8 cellular contexts compared by ENCODE assay signal in genomic region chr12:4604684-4605193, GRCh38. TPM values are rescaled to one million over a fixed set of nuclear protein-coding genes. Genes with fewer than 3 reads are reported as not detected.
DNase-seq lines count a peak whose midpoint lies in the region; ATAC-seq and TF ChIP-seq lines count a peak whose summit lies in the region.

No MANE protein-coding gene starts in this region.

- DNase-seq in NCI-H1105 treated with DMSO at 0.1 percent for 48 hours (lab: John Stamatoyannopoulos, UW), result peak; percentile 93
- DNase-seq in T-helper 1 cell, result peak; percentile 47 to 85 (median 66)
- DNase-seq in amygdala (lab: John Stamatoyannopoulos, UW), result peak; percentile 26 to 88 (median 70)
- DNase-seq in right atrium auricular region (ENCODE audit: low spot score), result peak; percentile 87
- DNase-seq in pulmonary artery endothelial cell (ENCODE audit: low read depth, low spot score), result peak; percentile 69
- no peak for DNase-seq in vagina (ENCODE audit: extremely low spot score in 2 of 2)

- peak; percentile 99 for TF ChIP-seq CTCF in GM12875 (IDR thresholded peaks at IDR 0.05; ENCODE audit: borderline replicate concordance, insufficient read depth, low read depth, low read length)
- TF ChIP-seq CTCF in right atrium auricular region (IDR thresholded peaks at IDR 0.05), result peak; percentile 99
- peak; percentile 65 to 92 (median 82) for TF ChIP-seq CTCF in vagina (IDR thresholded peaks at IDR 0.05)

- no peak for TF ChIP-seq POLR2A in vagina (IDR thresholded peaks at IDR 0.05)

- H3K4me1 ChIP-seq in right atrium auricular region (peaks cover 0 to 18% of the 10 kb centered on the region in 2 donors), vagina (peaks cover 23% of the 10 kb centered on the region)

- intact Hi-C loops in vagina (cut with DNase I), result no loop called here

- peak; percentile 92 for ATAC-seq in HG02642 (IDR thresholded peaks at IDR 0.05; ENCODE audit: poor library complexity, unreplicated experiment)

- H3K4me3 ChIP-seq in GM12875 (ENCODE audit: low read depth, low read length), result peak overlapping the region; percentile 65
- peak overlapping the region; percentile 76 for H3K4me3 ChIP-seq in right atrium auricular region
- H3K4me3 ChIP-seq in vagina, result peak overlapping the region; percentile 72 to 73

- H3K36me3 ChIP-seq in right atrium auricular region (no peaks in the 10 kb centered on the region), vagina (no peaks in the 10 kb centered on the region)

- H3K9me3 ChIP-seq in right atrium auricular region (no peaks in the 10 kb centered on the region), vagina (no peaks in the 10 kb centered on the region)

- no peaks in the 10 kb centered on the region for H3K27me3 ChIP-seq in right atrium auricular region
- no peaks in the 10 kb centered on the region for H3K27me3 ChIP-seq in vagina

- H3K27ac ChIP-seq in right atrium auricular region (peak overlapping the region; percentile 70 to 74), vagina (peak overlapping the region; percentile 64)

RNA-seq across cellular contexts. Expression of gene DYRK4, which starts 42.7 kb away (rescaled TPM):
- total RNA-seq in right atrium auricular region, result 10 to 100 TPM; 31.7 to 41.1 TPM
- 51.7 and 70.7 TPM in 2 replicates for total RNA-seq in pulmonary artery endothelial cell
- 19.4 TPM for total RNA-seq in vagina

RNA-seq across cellular contexts. Expression of gene AKAP3, which starts 44.1 kb away (rescaled TPM):
- 1 to 10 TPM in 1 of 2 donors, under 1 TPM in 1; 0.79 to 7.1 TPM for total RNA-seq in right atrium auricular region
- total RNA-seq in pulmonary artery endothelial cell, result 0.79 and 2.2 TPM in 2 replicates
- total RNA-seq in vagina, result not detected

RNA-seq across cellular contexts. Expression of gene NDUFA9, which starts 44.2 kb away (rescaled TPM):
- total RNA-seq in right atrium auricular region, result 10 to 100 TPM; 40.0 to 90.3 TPM
- 76.8 and 81.6 TPM in 2 replicates for total RNA-seq in pulmonary artery endothelial cell
- 49.6 TPM for total RNA-seq in vagina

Comparison
In these comparisons a context has a peak if more than half of its experiments do, and no peak if none do; other contexts are left out.
1. DNase-seq: peak in NCI-H1105 treated with DMSO at 0.1 percent for 48 hours (single experiment), T-helper 1 cell (5 of 5), amygdala (56 of 56), right atrium auricular region (single experiment) and pulmonary artery endothelial cell (single experiment); none in vagina (0 of 2).
2. Peak in every context shown above with its lines, with median percentiles within 50 percentile points of each other: H3K4me3 ChIP-seq and CTCF ChIP-seq.